16 cellular contexts compared by ENCODE assay signal in the genomic region with DNA sequence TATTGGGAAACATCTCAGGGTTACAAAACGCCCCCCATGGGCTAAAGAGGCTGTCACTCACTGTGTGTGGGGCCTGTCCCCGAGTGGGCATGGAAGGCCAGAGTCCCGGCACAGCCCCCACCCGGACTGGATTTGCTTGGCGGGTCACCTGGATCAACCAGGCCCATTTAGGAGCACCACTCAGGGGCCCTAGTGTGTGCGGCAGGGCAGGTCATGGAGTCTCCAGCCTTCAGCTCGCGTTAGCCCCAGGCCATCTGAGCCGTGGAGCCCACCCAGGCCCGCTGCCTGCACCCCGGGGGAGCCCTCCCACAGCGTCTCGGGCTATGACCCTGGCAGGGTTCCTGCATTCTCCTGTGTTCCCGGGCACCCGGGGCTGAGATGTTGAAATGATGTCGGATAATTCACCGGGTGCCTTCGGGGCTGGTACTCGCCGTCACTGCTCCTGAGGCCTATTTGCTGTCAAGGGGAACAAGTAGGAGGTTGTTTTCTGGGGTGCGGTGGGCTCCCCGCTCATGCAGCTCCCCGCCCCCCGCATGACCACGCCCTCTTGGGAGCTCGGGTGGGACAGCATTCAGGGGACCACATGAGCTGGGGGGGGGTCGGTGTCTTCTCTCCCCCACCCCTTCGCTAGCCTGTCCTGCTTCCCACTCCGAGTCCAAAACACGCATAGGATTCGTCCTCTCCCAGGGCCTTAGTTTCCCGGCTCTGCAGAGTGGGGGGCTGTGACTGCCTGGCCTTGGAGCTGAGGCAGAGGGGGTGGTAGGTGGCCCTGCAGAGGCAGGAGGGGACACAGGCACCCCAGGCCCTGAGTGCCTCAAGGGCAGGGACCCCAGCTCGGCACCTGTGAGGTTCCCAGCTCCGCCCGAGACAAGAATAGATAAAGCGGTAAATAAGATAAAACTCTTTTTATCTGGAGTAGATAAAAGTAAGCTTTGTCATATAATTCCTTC.
DNase-seq lines count a peak whose midpoint lies in the region; ATAC-seq and TF ChIP-seq lines count a peak whose summit lies in the region.
"Had no signal": no experiment of that assay in that cellular context is flagged by ENCODE, and none has a peak within 500 bp of the region (broad histone marks: within the 10 kb centered on the region; RNA-seq: fewer than 3 reads in every experiment).

No MANE protein-coding gene starts in this region.

- H4K20me1 ChIP-seq in osteoblast (ENCODE audit: insufficient read depth, low read length): no peaks in the 10 kb centered on the region

- H3K9me3 Mint-ChIP-seq in endothelial cell (ENCODE audit: unreplicated experiment): no peaks in the 10 kb centered on the region
- H3K9me3 Mint-ChIP-seq: activated naive CD4-positive, alpha-beta T cell treated with anti-CD3 and anti-CD28 coated beads, Interleukin-2, amount 50 U/mL, for 72 hours; dendritic cell treated with granulocyte-macrophage colony-stimulating factor and Interleukin-4, amounts not matched to agents 40 ng/mL and 50 ng/mL, for 4 days; naive thymus-derived CD4-positive, alpha-beta T cell had no signal

- H3K27ac Mint-ChIP-seq in endothelial cell (ENCODE audit: unreplicated experiment): no peak overlapping the region
- H3K27ac Mint-ChIP-seq: dendritic cell treated with granulocyte-macrophage colony-stimulating factor and Interleukin-4, amounts not matched to agents 40 ng/mL and 50 ng/mL, for 4 days had no signal

- H3K27ac ChIP-seq in RWPE2 (ENCODE audit: poor library complexity, severe bottlenecking) (no peak overlapping the region), osteoblast (ENCODE audit: low read depth, low read length) (no peak overlapping the region)
- H3K27ac ChIP-seq: KMS-11 had no signal

- no peak overlapping the region for H3K4me3 Mint-ChIP-seq in endothelial cell (ENCODE audit: unreplicated experiment)
- H3K4me3 Mint-ChIP-seq: dendritic cell treated with granulocyte-macrophage colony-stimulating factor and Interleukin-4, amounts not matched to agents 40 ng/mL and 50 ng/mL, for 4 days; naive thymus-derived CD4-positive, alpha-beta T cell had no signal

- H3K27me3 ChIP-seq in RWPE2 (ENCODE audit: insufficient read depth, poor library complexity, severe bottlenecking): no peaks in the 10 kb centered on the region
- peaks cover 11% of the 10 kb centered on the region for H3K27me3 ChIP-seq in osteoblast (ENCODE audit: insufficient read depth, low read length)

- peaks cover 9% of the 10 kb centered on the region for H3K27me3 Mint-ChIP-seq in endothelial cell (ENCODE audit: unreplicated experiment)
- H3K27me3 Mint-ChIP-seq: dendritic cell treated with granulocyte-macrophage colony-stimulating factor and Interleukin-4, amounts not matched to agents 40 ng/mL and 50 ng/mL, for 4 days; naive thymus-derived CD4-positive, alpha-beta T cell had no signal

- H3K9me3 ChIP-seq in RWPE2 (ENCODE audit: severe bottlenecking) (no peaks in the 10 kb centered on the region), osteoblast (ENCODE audit: low read depth, low read length) (no peaks in the 10 kb centered on the region)

- H3K4me2 ChIP-seq in osteoblast (ENCODE audit: insufficient read depth, low read length): no peak overlapping the region
- H3K4me2 ChIP-seq: KMS-11 had no signal

- H3K4me3 ChIP-seq in RWPE2 (ENCODE audit: severe bottlenecking) (no peak overlapping the region), osteoblast (ENCODE audit: insufficient read depth, low read length) (no peak overlapping the region)

- H2AFZ ChIP-seq in osteoblast (ENCODE audit: low read length): no peak overlapping the region

- H3K4me1 ChIP-seq in RWPE2 (ENCODE audit: insufficient read depth, poor library complexity, severe bottlenecking): no peaks in the 10 kb centered on the region
- no peaks in the 10 kb centered on the region for H3K4me1 ChIP-seq in osteoblast (ENCODE audit: insufficient read depth, low read length)

- no peaks in the 10 kb centered on the region for H3K79me2 ChIP-seq in osteoblast (ENCODE audit: insufficient read depth, low read length)

- DNase-seq in 8988T (peak; percentile 20), RWPE2 (ENCODE audit: low spot score) (peak; percentile 60), endothelial cell (ENCODE audit: low spot score) (peak; percentile 1), osteoblast (ENCODE audit: insufficient read length, low spot score, missing footprints) (peak; percentile 61), occipital lobe (lab: John Stamatoyannopoulos, UW) (no peak)
- DNase-seq in stimulated activated CD4-positive, alpha-beta T cell treated with anti-CD3 and anti-CD28 coated beads, Interleukin-4, amount 100 ng/mL, for 24 hours: no peak
- DNase-seq: activated CD4-positive, CD25-positive, alpha-beta regulatory T cell; EL; NCI-H187 treated with DMSO at 0.1 percent for 48 hours; NCI-H774 had no signal

- no peaks in the 10 kb centered on the region for H3K4me1 Mint-ChIP-seq in endothelial cell (ENCODE audit: unreplicated experiment)

- H3K36me3 Mint-ChIP-seq in endothelial cell (ENCODE audit: low read depth, unreplicated experiment): no peaks in the 10 kb centered on the region
- H3K36me3 Mint-ChIP-seq: activated naive CD4-positive, alpha-beta T cell treated with anti-CD3 and anti-CD28 coated beads, Interleukin-2, amount 50 U/mL, for 72 hours had no signal

- TF ChIP-seq CTCF in RWPE2 (IDR thresholded peaks at IDR 0.05; ENCODE audit: poor library complexity, severe bottlenecking) (no peak), endothelial cell (IDR thresholded peaks at IDR 0.05; ENCODE audit: unreplicated experiment) (no peak), osteoblast (IDR thresholded peaks at IDR 0.05; ENCODE audit: extremely low read depth, low read depth, low read length) (no peak)

- ATAC-seq in RWPE2 (ENCODE audit: low read depth): no peak
- no peak for ATAC-seq in GM18907 (IDR thresholded peaks at IDR 0.05; ENCODE audit: unreplicated experiment)
- ATAC-seq in HG03439 (IDR thresholded peaks at IDR 0.05; ENCODE audit: unreplicated experiment): no peak
- ATAC-seq: activated naive CD4-positive, alpha-beta T cell treated with anti-CD3 and anti-CD28 coated beads, Interleukin-2, amount 50 U/mL, for 72 hours; naive thymus-derived CD4-positive, alpha-beta T cell had no signal

- H3K36me3 ChIP-seq in RWPE2 (ENCODE audit: low read depth) (no peaks in the 10 kb centered on the region), osteoblast (ENCODE audit: insufficient read depth, low read length) (no peaks in the 10 kb centered on the region)

Comparison
In these comparisons a context has a peak if more than half of its experiments do, and no peak if none do; other contexts are left out.
1. DNase-seq: peak in 8988T (single experiment), RWPE2 (single experiment), endothelial cell (single experiment) and osteoblast (single experiment); none in occipital lobe (single experiment) and stimulated activated CD4-positive, alpha-beta T cell treated with anti-CD3 and anti-CD28 coated beads, Interleukin-4, amount 100 ng/mL, for 24 hours (single experiment).